ENCODE assay signal across 12 cellular contexts in the genomic region with DNA sequence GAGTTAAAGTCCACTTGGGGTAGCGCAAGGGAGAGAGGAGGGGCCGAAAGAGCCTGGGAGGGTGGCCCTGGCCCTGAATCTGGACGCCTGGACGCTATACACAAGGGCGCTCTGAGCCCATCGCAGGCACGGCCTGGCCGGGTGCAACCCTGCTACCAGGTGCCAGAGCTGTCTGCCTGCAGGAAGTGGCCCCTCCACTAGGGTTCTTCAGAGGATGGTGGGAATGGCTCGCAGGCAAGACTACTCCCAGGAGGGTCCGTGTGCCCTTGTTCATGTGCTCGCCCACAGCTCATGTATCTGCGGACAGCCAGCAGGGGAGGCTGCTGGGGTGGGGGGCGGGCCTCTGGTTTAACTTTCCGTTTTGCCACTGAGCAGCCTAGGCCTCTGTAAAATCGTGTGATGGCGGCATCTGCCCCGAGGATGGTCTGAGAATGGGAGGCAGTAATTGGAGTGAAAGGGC. TPM values are rescaled to one million over a fixed set of nuclear protein-coding genes. Genes with fewer than 3 reads are reported as not detected.
A peak's percentile ranks its signal among the peaks of the same experiment; 100 is the strongest.
DNase-seq lines count a peak whose midpoint lies in the region; ATAC-seq and TF ChIP-seq lines count a peak whose summit lies in the region.
"Had no signal": no experiment of that assay in that cellular context is flagged by ENCODE, and none has a peak within 500 bp of the region (broad histone marks: within the 10 kb centered on the region; RNA-seq: fewer than 3 reads in every experiment).

No MANE protein-coding gene starts in this region.

- H3K79me2 ChIP-seq in mesendoderm (ENCODE audit: control insufficient read depth, insufficient read depth, low read length) = no peaks in the 10 kb centered on the region

- H3K36me3 ChIP-seq in mesendoderm (ENCODE audit: control insufficient read depth, insufficient read depth, low read length) = no peaks in the 10 kb centered on the region
- no peaks in the 10 kb centered on the region for H3K36me3 ChIP-seq in tibial artery
- H3K36me3 ChIP-seq: uterus had no signal

- H3K9ac ChIP-seq in mesendoderm (ENCODE audit: low read length) = no peak overlapping the region
- H3K9ac ChIP-seq: GM23248 had no signal

- no peak overlapping the region for H3K4me2 ChIP-seq in mesendoderm (ENCODE audit: low read length)

- H3K4me3 ChIP-seq in mesendoderm (ENCODE audit: low read length) (no peak overlapping the region), tibial artery (no peak overlapping the region)
- H3K4me3 ChIP-seq: GM23248, uterus had no signal

- no peak overlapping the region for H3K56ac ChIP-seq in mesendoderm (ENCODE audit: low read length)

- H3K4me1 ChIP-seq in mesendoderm (ENCODE audit: control insufficient read depth, low read depth, low read length) (no peaks in the 10 kb centered on the region), tibial artery (peaks cover 0 to 45% (median 28%) of the 10 kb centered on the region in 4 donors)

- no CpG with 5 or more reads among the region's 17 CpGs for WGBS in mesendoderm (ENCODE audit: extremely low coverage, insufficient coverage, low lambda C conversion rate)

- H3K9me3 ChIP-seq in tibial artery = no peaks in the 10 kb centered on the region
- H3K9me3 ChIP-seq: uterus had no signal

- peak; percentile 24 for DNase-seq in activated naive CD8-positive, alpha-beta T cell treated with anti-CD3 and anti-CD28 coated beads, Interleukin-2, amount 10 ng/mL, durations not matched to agents 7 days and 5 days
- DNase-seq in activated naive CD8-positive, alpha-beta T cell treated with anti-CD3 and anti-CD28 coated beads for 36 hours = no peak
- no peak for DNase-seq in activated T-helper 1 cell treated with anti-CD3 and anti-CD28 coated beads, Interleukin-12 subunit alpha, Interleukin-12 subunit beta, Interleukin-2, Interleukin-4 antibody, amounts not matched to agents 30 ng/mL and 10 ng/mL and 1 ng/mL, durations not matched to agents 14 hours and 24 hours and 36 hours (ENCODE audit: low spot score)
- no peak for DNase-seq in mesendoderm
- peak; percentile 14 to 54 for DNase-seq in tibial artery
- DNase-seq in RPMI8226 = no peak
- DNase-seq in NCI-H226 = no peak
- DNase-seq in hippocampal formation (lab: John Stamatoyannopoulos, UW) = no peak
- DNase-seq: C1 segment of cervical spinal cord, GM23248, NCI-H1930 had no signal

- H3K27me3 Mint-ChIP-seq in activated naive CD8-positive, alpha-beta T cell treated with anti-CD3 and anti-CD28 coated beads, Interleukin-2, amount 10 ng/mL, durations not matched to agents 7 days and 5 days = peaks cover 39% of the 10 kb centered on the region
- peaks cover 58% of the 10 kb centered on the region for H3K27me3 Mint-ChIP-seq in activated naive CD8-positive, alpha-beta T cell treated with anti-CD3 and anti-CD28 coated beads for 36 hours
- peaks cover 46% of the 10 kb centered on the region for H3K27me3 Mint-ChIP-seq in activated T-helper 1 cell treated with anti-CD3 and anti-CD28 coated beads, Interleukin-12 subunit alpha, Interleukin-12 subunit beta, Interleukin-2, Interleukin-4 antibody, amounts not matched to agents 30 ng/mL and 10 ng/mL and 1 ng/mL, durations not matched to agents 14 hours and 24 hours and 36 hours (ENCODE audit: insufficient read depth)

- H3K79me1 ChIP-seq in mesendoderm (ENCODE audit: low read length) = no peaks in the 10 kb centered on the region

- no peak overlapping the region for H3K27ac ChIP-seq in mesendoderm (ENCODE audit: low read depth, low read length)
- H3K27ac ChIP-seq in tibial artery = no peak overlapping the region
- H3K27ac ChIP-seq: GM23248, uterus had no signal

- POLR2A ChIA-PET in activated naive CD8-positive, alpha-beta T cell treated with anti-CD3 and anti-CD28 coated beads, Interleukin-2, amount 10 ng/mL, durations not matched to agents 7 days and 5 days (lab: Charles Lee) = interaction anchor here (1.4 kb wide), 1 partner anchor 9 kb away, joined by 5 read pairs; no protein-coding TSS in a partner anchor

- no peak overlapping the region for H2AK5ac ChIP-seq in mesendoderm (ENCODE audit: low read length)

- no peak overlapping the region for H2BK15ac ChIP-seq in mesendoderm (replicated peaks; ENCODE audit: low read depth)

- no peak overlapping the region for H2BK5ac ChIP-seq in mesendoderm (ENCODE audit: low read length)

- no peak overlapping the region for H3K27ac Mint-ChIP-seq in activated naive CD8-positive, alpha-beta T cell treated with anti-CD3 and anti-CD28 coated beads, Interleukin-2, amount 10 ng/mL, durations not matched to agents 7 days and 5 days
- H3K27ac Mint-ChIP-seq in activated naive CD8-positive, alpha-beta T cell treated with anti-CD3 and anti-CD28 coated beads for 36 hours = no peak overlapping the region
- no peak overlapping the region for H3K27ac Mint-ChIP-seq in activated T-helper 1 cell treated with anti-CD3 and anti-CD28 coated beads, Interleukin-12 subunit alpha, Interleukin-12 subunit beta, Interleukin-2, Interleukin-4 antibody, amounts not matched to agents 30 ng/mL and 10 ng/mL and 1 ng/mL, durations not matched to agents 14 hours and 24 hours and 36 hours

- peaks cover 16% of the 10 kb centered on the region for H3K4me1 Mint-ChIP-seq in activated naive CD8-positive, alpha-beta T cell treated with anti-CD3 and anti-CD28 coated beads, Interleukin-2, amount 10 ng/mL, durations not matched to agents 7 days and 5 days
- H3K4me1 Mint-ChIP-seq in activated naive CD8-positive, alpha-beta T cell treated with anti-CD3 and anti-CD28 coated beads for 36 hours = peaks cover 20% of the 10 kb centered on the region
- H3K4me1 Mint-ChIP-seq in activated T-helper 1 cell treated with anti-CD3 and anti-CD28 coated beads, Interleukin-12 subunit alpha, Interleukin-12 subunit beta, Interleukin-2, Interleukin-4 antibody, amounts not matched to agents 30 ng/mL and 10 ng/mL and 1 ng/mL, durations not matched to agents 14 hours and 24 hours and 36 hours (ENCODE audit: low read depth) = peaks cover 17% of the 10 kb centered on the region

- H3K9me3 Mint-ChIP-seq in activated naive CD8-positive, alpha-beta T cell treated with anti-CD3 and anti-CD28 coated beads, Interleukin-2, amount 10 ng/mL, durations not matched to agents 7 days and 5 days = no peaks in the 10 kb centered on the region
- H3K9me3 Mint-ChIP-seq in activated naive CD8-positive, alpha-beta T cell treated with anti-CD3 and anti-CD28 coated beads for 36 hours = no peaks in the 10 kb centered on the region
- H3K9me3 Mint-ChIP-seq in activated T-helper 1 cell treated with anti-CD3 and anti-CD28 coated beads, Interleukin-12 subunit alpha, Interleukin-12 subunit beta, Interleukin-2, Interleukin-4 antibody, amounts not matched to agents 30 ng/mL and 10 ng/mL and 1 ng/mL, durations not matched to agents 14 hours and 24 hours and 36 hours = no peaks in the 10 kb centered on the region

- H4K5ac ChIP-seq in mesendoderm (ENCODE audit: low read length) = no peak overlapping the region

- H3K18ac ChIP-seq in mesendoderm (ENCODE audit: low read length) = no peak overlapping the region

- peaks cover 14% of the 10 kb centered on the region for H3K27me3 ChIP-seq in mesendoderm (ENCODE audit: insufficient read depth, low read length, poor library complexity)
- peaks cover 0 to 87% of the 10 kb centered on the region in 2 donors for H3K27me3 ChIP-seq in tibial artery

- no peak overlapping the region for H3K4me3 Mint-ChIP-seq in activated naive CD8-positive, alpha-beta T cell treated with anti-CD3 and anti-CD28 coated beads, Interleukin-2, amount 10 ng/mL, durations not matched to agents 7 days and 5 days
- no peak overlapping the region for H3K4me3 Mint-ChIP-seq in activated naive CD8-positive, alpha-beta T cell treated with anti-CD3 and anti-CD28 coated beads for 36 hours
- peak overlapping the region; percentile 76 for H3K4me3 Mint-ChIP-seq in activated T-helper 1 cell treated with anti-CD3 and anti-CD28 coated beads, Interleukin-12 subunit alpha, Interleukin-12 subunit beta, Interleukin-2, Interleukin-4 antibody, amounts not matched to agents 30 ng/mL and 10 ng/mL and 1 ng/mL, durations not matched to agents 14 hours and 24 hours and 36 hours

- no peak for TF ChIP-seq CTCF in tibial artery (IDR thresholded peaks at IDR 0.05)

- ATAC-seq in activated naive CD8-positive, alpha-beta T cell treated with anti-CD3 and anti-CD28 coated beads, Interleukin-2, amount 10 ng/mL, durations not matched to agents 7 days and 5 days (ENCODE audit: low read depth) = no peak

- intact Hi-C loops in activated T-helper 1 cell treated with anti-CD3 and anti-CD28 coated beads, Interleukin-12 subunit alpha, Interleukin-12 subunit beta, Interleukin-2, Interleukin-4 antibody, amounts not matched to agents 30 ng/mL and 10 ng/mL and 1 ng/mL, durations not matched to agents 14 hours and 24 hours and 36 hours (cut with micrococcal nuclease) = no loop called here
- intact Hi-C loops in tibial artery (cut with DNase I; ENCODE audit: low total_unique reads) = no loop called here

- H4K8ac ChIP-seq in mesendoderm (ENCODE audit: low read depth, low read length) = no peak overlapping the region

- peaks cover 1% of the 10 kb centered on the region for H3K36me3 Mint-ChIP-seq in activated naive CD8-positive, alpha-beta T cell treated with anti-CD3 and anti-CD28 coated beads, Interleukin-2, amount 10 ng/mL, durations not matched to agents 7 days and 5 days
- no peaks in the 10 kb centered on the region for H3K36me3 Mint-ChIP-seq in activated naive CD8-positive, alpha-beta T cell treated with anti-CD3 and anti-CD28 coated beads for 36 hours
- H3K36me3 Mint-ChIP-seq in activated T-helper 1 cell treated with anti-CD3 and anti-CD28 coated beads, Interleukin-12 subunit alpha, Interleukin-12 subunit beta, Interleukin-2, Interleukin-4 antibody, amounts not matched to agents 30 ng/mL and 10 ng/mL and 1 ng/mL, durations not matched to agents 14 hours and 24 hours and 36 hours (ENCODE audit: low read depth) = no peaks in the 10 kb centered on the region

- H3K23ac ChIP-seq in mesendoderm (ENCODE audit: low read length) = peak overlapping the region; percentile 37

- no peak overlapping the region for H2BK120ac ChIP-seq in mesendoderm (ENCODE audit: low read depth, low read length)

- H3K4ac ChIP-seq in mesendoderm (ENCODE audit: low read depth, low read length) = no peak overlapping the region

RNA-seq across cellular contexts. Expression of gene NKD2, which starts 1.4 kb away (rescaled TPM):
- total RNA-seq in activated naive CD8-positive, alpha-beta T cell treated with anti-CD3 and anti-CD28 coated beads, Interleukin-2, amount 10 ng/mL, durations not matched to agents 7 days and 5 days = under 1 TPM; 0.23 to 0.36 TPM
- under 1 TPM; 0.66 to 0.82 TPM for total RNA-seq in activated naive CD8-positive, alpha-beta T cell treated with anti-CD3 and anti-CD28 coated beads for 36 hours
- total RNA-seq in activated T-helper 1 cell treated with anti-CD3 and anti-CD28 coated beads, Interleukin-12 subunit alpha, Interleukin-12 subunit beta, Interleukin-2, Interleukin-4 antibody, amounts not matched to agents 30 ng/mL and 10 ng/mL and 1 ng/mL, durations not matched to agents 14 hours and 24 hours and 36 hours = 2.9 and 3.2 TPM in 2 replicates
- polyA plus RNA-seq in mesendoderm (2013, experiment 1 of 2) = 4.1 TPM
- 3.1 TPM for polyA plus RNA-seq in mesendoderm (2013, experiment 2 of 2)
- total RNA-seq: GM23248 had no signal
- polyA plus RNA-seq: GM23248 had no signal

Comparison
In these comparisons a context has a peak if more than half of its experiments do, and no peak if none do; other contexts are left out.
1. DNase-seq: peak in activated naive CD8-positive, alpha-beta T cell treated with anti-CD3 and anti-CD28 coated beads, Interleukin-2, amount 10 ng/mL, durations not matched to agents 7 days and 5 days (single experiment) and tibial artery (2 of 2); none in activated naive CD8-positive, alpha-beta T cell treated with anti-CD3 and anti-CD28 coated beads for 36 hours (single experiment), activated T-helper 1 cell treated with anti-CD3 and anti-CD28 coated beads, Interleukin-12 subunit alpha, Interleukin-12 subunit beta, Interleukin-2, Interleukin-4 antibody, amounts not matched to agents 30 ng/mL and 10 ng/mL and 1 ng/mL, durations not matched to agents 14 hours and 24 hours and 36 hours (single experiment), mesendoderm (single experiment), RPMI8226 (single experiment), NCI-H226 (single experiment) and hippocampal formation (0 of 2).